In the genomic region with DNA sequence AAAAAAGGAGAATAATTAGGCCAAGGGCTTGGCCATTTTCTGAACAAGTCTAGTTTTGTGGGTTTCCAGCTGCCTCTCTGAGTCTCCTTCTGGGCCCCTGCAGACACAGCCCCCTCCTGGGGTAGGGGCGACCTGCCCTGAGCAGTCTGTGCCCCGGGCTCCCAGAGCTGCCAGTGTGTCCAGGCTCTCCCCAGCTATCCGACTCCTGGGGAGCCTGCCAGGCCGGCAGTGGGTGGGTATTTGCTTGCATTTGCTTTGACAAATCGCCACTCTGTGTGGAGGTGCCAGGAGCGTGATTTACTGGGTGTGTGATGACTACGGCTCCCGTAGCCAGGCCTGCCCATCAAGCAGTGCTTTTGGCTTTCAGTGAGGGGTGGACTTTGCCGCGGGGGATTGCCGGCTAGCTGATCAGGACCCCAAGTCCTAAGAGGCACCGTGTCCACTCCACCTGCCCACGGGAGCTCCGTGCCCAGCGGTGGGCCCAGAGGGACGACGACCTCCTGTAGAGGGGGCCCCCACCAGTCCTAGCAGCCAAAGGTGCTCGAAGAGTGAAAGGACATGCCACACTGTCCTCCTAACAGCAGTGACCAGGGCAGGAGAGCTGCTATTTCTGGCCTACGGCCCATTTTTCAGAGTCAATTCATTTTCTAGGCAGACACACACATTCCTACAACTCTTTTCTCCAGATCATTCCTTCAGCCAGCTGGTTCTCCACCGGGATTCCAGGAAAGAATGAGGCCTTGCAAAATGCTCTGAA, we compare ENCODE assay signal across 7 cellular contexts. TPM values are rescaled to one million over a fixed set of nuclear protein-coding genes. Genes with fewer than 3 reads are reported as not detected.
DNase-seq lines count a peak whose midpoint lies in the region; ATAC-seq and TF ChIP-seq lines count a peak whose summit lies in the region.
"Not testable (repeated sequence)": the region's sequence is repeated elsewhere in the genome, so short reads cannot be mapped to it uniquely, and the experiment has no call there.

No MANE protein-coding gene starts in this region.

- intact Hi-C loops in Panc1 (cut with micrococcal nuclease; ENCODE audit: unreplicated experiment); ovary (cut with DNase I); sigmoid colon (cut with DNase I); uterus (cut with DNase I; ENCODE audit: low total_unique reads): not testable (repeated sequence)

- TF ChIP-seq CTCF in Panc1 (IDR thresholded peaks at IDR 0.05); gastroesophageal sphincter (IDR thresholded peaks at IDR 0.05); ovary (IDR thresholded peaks at IDR 0.05); sigmoid colon (IDR thresholded peaks at IDR 0.05); uterus (IDR thresholded peaks at IDR 0.05): not testable (repeated sequence)

- TF ChIP-seq POLR2A in gastroesophageal sphincter (IDR thresholded peaks at IDR 0.05); ovary (IDR thresholded peaks at IDR 0.05); sigmoid colon (IDR thresholded peaks at IDR 0.05); uterus (IDR thresholded peaks at IDR 0.05): not testable (repeated sequence)

- POLR2A ChIA-PET in Panc1 (lab: Charles Lee): not testable (repeated sequence)

- H3K27me3 ChIP-seq in Panc1 (ENCODE audit: control insufficient read depth, insufficient read depth, low read length); gastroesophageal sphincter; ovary; sigmoid colon; uterus: not testable (repeated sequence)

- BruUV-seq in Panc1 (replicated peaks; lab: Mats Ljungman, UMichigan): not testable (repeated sequence)

- in situ Hi-C loops in Panc1 (cut with HindIII; ENCODE audit: low pct_unique_long_range_greater_than_20kb, low sequenced_read_pairs): not testable (repeated sequence)

- not testable (repeated sequence) for H3K27ac ChIP-seq in Panc1 (ENCODE audit: low read length); ovary; sigmoid colon; uterus
- H3K27ac ChIP-seq in gastroesophageal sphincter: peak overlapping the region in 1 of 4 donors; percentile 64

- WGBS in gastroesophageal sphincter (ENCODE audit: low coverage in 1 of 2), 2 donors: no CpG with 5 or more reads among the region's 20 CpGs
- 42 to 61% methylated on average over 3 of the region's 20 CpGs; no CpG with 5 or more reads in 1 of the 3 donors for WGBS in ovary, 3 donors
- WGBS in sigmoid colon, 2 donors: 36 to 71% methylated on average over 3 of the region's 20 CpGs

- ATAC-seq in Panc1: peak; percentile 66; the same call in 1 of the 2 replicates
- peak; percentile 77 for ATAC-seq in gastroesophageal sphincter
- ATAC-seq in left lobe of liver: peak; percentile 80

- H3K36me3 ChIP-seq in Panc1 (ENCODE audit: control insufficient read depth, insufficient read depth, low read length); gastroesophageal sphincter; ovary; sigmoid colon; uterus: not testable (repeated sequence)

- H3K4me1 ChIP-seq in Panc1 (ENCODE audit: control insufficient read depth, insufficient read depth, low read length); gastroesophageal sphincter; ovary (ENCODE audit: insufficient read depth); sigmoid colon; uterus: not testable (repeated sequence)

- CTCF ChIA-PET in Panc1 (lab: Charles Lee): not testable (repeated sequence)

- H3K4me3 ChIP-seq in Panc1 (ENCODE audit: low read depth in 2 of 2, low read length in 2 of 2); gastroesophageal sphincter; ovary; sigmoid colon; uterus: not testable (repeated sequence)

- not testable (repeated sequence) for TF ChIP-seq EP300 in gastroesophageal sphincter (IDR thresholded peaks at IDR 0.05); ovary (IDR thresholded peaks at IDR 0.05); sigmoid colon (IDR thresholded peaks at IDR 0.05)

- H3K9me3 ChIP-seq in Panc1 (ENCODE audit: control insufficient read depth, insufficient read depth, low read depth, low read length); gastroesophageal sphincter; ovary; sigmoid colon; uterus: not testable (repeated sequence)

- DNase-seq in Panc1 (ENCODE audit: low read depth, low spot score): not testable (repeated sequence)
- DNase-seq in left lobe of liver (ENCODE audit: low spot score): peak; percentile 49
- peak; percentile 1 for DNase-seq in mesenteric fat pad (ENCODE audit: low spot score)
- DNase-seq in ovary: peak; percentile 2 to 27 (median 7)
- peak; percentile 4 for DNase-seq in sigmoid colon
- DNase-seq in uterus: peak; percentile 8

RNA-seq across cellular contexts. Expression of a gene that starts 36.7 kb away (rescaled TPM):
- total RNA-seq in Panc1 (2021; ENCODE audit: unreplicated experiment): 32.3 TPM
- polyA plus RNA-seq in Panc1 (2012; ENCODE audit: insufficient read length): 12.1 TPM
- 1 to 10 TPM in 3 of 4 donors, under 1 TPM in 1; 0.93 to 8.6 (median 1.6) TPM for total RNA-seq in gastroesophageal sphincter
- 6.3 TPM for total RNA-seq in left lobe of liver
- total RNA-seq in mesenteric fat pad: 120 TPM
- total RNA-seq in ovary: 100 to 1,000 TPM in 1 of 7 donors, 10 to 100 TPM in 6; 35.9 to 278 (median 65.1) TPM
- polyA plus RNA-seq in ovary: 1 to 10 TPM; 6.3 to 7.2 TPM
- total RNA-seq in sigmoid colon: 10 to 100 TPM in 2 of 4 donors, 1 to 10 TPM in 1, not detected in 1; 7.9 to 33.8 (median 18.5) TPM
- 1 to 10 TPM in 2 of 3 donors, under 1 TPM in 1; under 0.01 to 6.7 (median 4.9) TPM for polyA plus RNA-seq in sigmoid colon
- 10 to 100 TPM in 1 of 4 donors, 1 to 10 TPM in 3; 4.4 to 64.4 (median 6.9) TPM for total RNA-seq in uterus
